1 cellular context compared by ENCODE assay signal in genomic region chr22:32700186-32700882, GRCh38.
TF ChIP-seq lines count a peak whose summit lies in the region.

No MANE protein-coding gene starts in this region.

TF ChIP-seq in K562, 482 proteins besides CTCF, POLR2A, EP300 and RAD21 (continued from another document):
- TF ChIP-seq ZNF407 (IDR thresholded peaks at IDR 0.05; ENCODE audit: low read depth) (no peak), BHLHE40 (IDR thresholded peaks at IDR 0.05; ENCODE audit: low read length) (0 out of 2 replicates have a peak, but pooled peaks have one; percentile 17)
TF ChIP-seq in K562: peak in this region for 2.
